Comparison of ENCODE assay signal across 13 cellular contexts in the genomic region with DNA sequence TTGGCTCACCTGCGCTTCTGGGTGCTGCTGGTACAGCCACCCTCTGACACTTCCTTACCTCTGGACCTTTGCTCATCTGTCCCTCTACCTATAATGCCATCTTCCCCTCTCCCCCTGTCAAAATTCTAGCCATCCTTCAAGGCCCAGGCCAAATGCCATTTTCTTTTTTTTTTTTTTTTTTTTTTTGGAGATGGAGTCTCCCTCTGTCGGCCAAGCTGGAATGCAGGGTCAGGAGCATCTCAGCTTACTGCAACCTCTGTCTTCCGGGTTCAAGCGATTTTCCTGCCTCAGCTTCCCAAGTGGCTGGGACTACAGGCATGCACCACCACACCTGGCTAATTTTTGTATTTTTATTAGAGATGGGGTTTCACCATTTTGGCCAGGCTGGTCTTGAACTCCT. TPM values are rescaled to one million over a fixed set of nuclear protein-coding genes. Genes with fewer than 3 reads are reported as not detected.
A peak's percentile ranks its signal among the peaks of the same experiment; 100 is the strongest.
DNase-seq lines count a peak whose midpoint lies in the region; ATAC-seq and TF ChIP-seq lines count a peak whose summit lies in the region.
"Not testable (repeated sequence)": the region's sequence is repeated elsewhere in the genome, so short reads cannot be mapped to it uniquely, and the experiment has no call there.
"Had no signal": no experiment of that assay in that cellular context is flagged by ENCODE, and none has a peak within 500 bp of the region (broad histone marks: within the 10 kb centered on the region; RNA-seq: fewer than 3 reads in every experiment).

No MANE protein-coding gene starts in this region.

- not testable (repeated sequence) for H2BK12ac ChIP-seq in H9 (ENCODE audit: insufficient read length, low read depth, low read length)

- not testable (repeated sequence) for H2BK120ac ChIP-seq in H9 (ENCODE audit: low read depth, low read length, poor library complexity, severe bottlenecking)

- H3T11ph ChIP-seq in H9 (ENCODE audit: low read length): not testable (repeated sequence)

- H3K36me3 Mint-ChIP-seq in H9 (ENCODE audit: insufficient read depth in 1 of 3, low read depth in 3 of 3); HFFc6 (ENCODE audit: low read depth); activated CD8-positive, alpha-beta T cell treated with anti-CD3 and anti-CD28 coated beads, Interleukin-2, amount 10 ng/mL, durations not matched to agents 7 days and 5 days (ENCODE audit: low read depth): not testable (repeated sequence)

- H3K9me3 Mint-ChIP-seq in H9; HFFc6; activated CD8-positive, alpha-beta T cell treated with anti-CD3 and anti-CD28 coated beads, Interleukin-2, amount 10 ng/mL, durations not matched to agents 7 days and 5 days (ENCODE audit: insufficient read depth): not testable (repeated sequence)

- not testable (repeated sequence) for H4K91ac ChIP-seq in H9 (ENCODE audit: insufficient read length, low read depth, low read length)

- not testable (repeated sequence) for H3K4me2 ChIP-seq in H9 (ENCODE audit: insufficient read depth, insufficient read length, low read length); parathyroid adenoma (ENCODE audit: low read length)

- not testable (repeated sequence) for H3K56ac ChIP-seq in H9 (ENCODE audit: insufficient read length, low read depth, low read length)

- not testable (repeated sequence) for H4K20me1 ChIP-seq in H9 (ENCODE audit: control insufficient read depth, insufficient read depth, insufficient read length)

- TF ChIP-seq POLR2A in spleen (IDR thresholded peaks at IDR 0.05): not testable (repeated sequence)

- peak overlapping the region in 1 of 3 experiments; percentile 31; a peak in 1 of 7 replicates for H3K27ac Mint-ChIP-seq in H9
- not testable (repeated sequence) for H3K27ac Mint-ChIP-seq in HFFc6
- peak overlapping the region; percentile 43 for H3K27ac Mint-ChIP-seq in activated CD8-positive, alpha-beta T cell treated with anti-CD3 and anti-CD28 coated beads, Interleukin-2, amount 10 ng/mL, durations not matched to agents 7 days and 5 days

- H3K4me3 Mint-ChIP-seq in H9; HFFc6; activated CD8-positive, alpha-beta T cell treated with anti-CD3 and anti-CD28 coated beads, Interleukin-2, amount 10 ng/mL, durations not matched to agents 7 days and 5 days: not testable (repeated sequence)

- H2BK5ac ChIP-seq in H9 (ENCODE audit: insufficient read length, low read length): not testable (repeated sequence)

- H3K23me2 ChIP-seq in H9 (ENCODE audit: insufficient read length, low read depth, low read length, poor library complexity, severe bottlenecking): not testable (repeated sequence)

- H3K79me1 ChIP-seq in H9 (ENCODE audit: insufficient read depth, low read depth, low read length, poor library complexity, severe bottlenecking): not testable (repeated sequence)

- not testable (repeated sequence) for H4K5ac ChIP-seq in H9 (ENCODE audit: insufficient read length, low read depth, low read length)

- DNase-seq in H9; HFFc6; activated CD8-positive, alpha-beta T cell treated with anti-CD3 and anti-CD28 coated beads, Interleukin-2, amount 10 ng/mL, durations not matched to agents 7 days and 5 days; epithelial cell of proximal tubule (ENCODE audit: low read depth): not testable (repeated sequence)
- DNase-seq in spleen: peak; percentile 33

- POLR2A ChIA-PET in activated CD8-positive, alpha-beta T cell treated with anti-CD3 and anti-CD28 coated beads, Interleukin-2, amount 10 ng/mL, durations not matched to agents 7 days and 5 days (lab: Charles Lee): not testable (repeated sequence)

- H3K27me3 Mint-ChIP-seq in H9 (ENCODE audit: low read depth) (peaks cover 14% of the 10 kb centered on the region), HFFc6 (ENCODE audit: insufficient read depth) (peaks cover 27% of the 10 kb centered on the region)
- not testable (repeated sequence) for H3K27me3 Mint-ChIP-seq in activated CD8-positive, alpha-beta T cell treated with anti-CD3 and anti-CD28 coated beads, Interleukin-2, amount 10 ng/mL, durations not matched to agents 7 days and 5 days (ENCODE audit: low read depth)

- not testable (repeated sequence) for H3K9me3 ChIP-seq in H9 (ENCODE audit: control insufficient read depth, low read depth, low read length); parathyroid adenoma (ENCODE audit: control insufficient read depth, low read length); spleen

- peaks cover 27 to 36% of the 10 kb centered on the region in 2 experiments for H3K4me1 Mint-ChIP-seq in H9
- H3K4me1 Mint-ChIP-seq in HFFc6 (ENCODE audit: low read depth); activated CD8-positive, alpha-beta T cell treated with anti-CD3 and anti-CD28 coated beads, Interleukin-2, amount 10 ng/mL, durations not matched to agents 7 days and 5 days (ENCODE audit: low read depth): not testable (repeated sequence)

- CTCF ChIA-PET in activated CD8-positive, alpha-beta T cell treated with anti-CD3 and anti-CD28 coated beads, Interleukin-2, amount 10 ng/mL, durations not matched to agents 7 days and 5 days (lab: Charles Lee): not testable (repeated sequence)

- not testable (repeated sequence) for H2AFZ ChIP-seq in H9 (ENCODE audit: low read length)
- peak overlapping the region; percentile 38 for H2AFZ ChIP-seq in parathyroid adenoma

- H3K79me2 ChIP-seq in H9 (ENCODE audit: insufficient read depth, low read length); parathyroid adenoma: not testable (repeated sequence)

- H3K14ac ChIP-seq in H9 (ENCODE audit: insufficient read depth, low read length): not testable (repeated sequence)

- H4K8ac ChIP-seq in H9 (replicated peaks; ENCODE audit: insufficient read length, low read depth, low read length): not testable (repeated sequence)

- H2BK15ac ChIP-seq in H9 (ENCODE audit: low read depth, low read length): not testable (repeated sequence)

- not testable (repeated sequence) for H3K9ac ChIP-seq in H9 (ENCODE audit: extremely low read depth, insufficient read length, low read length); parathyroid adenoma

- H3K36me3 ChIP-seq in parathyroid adenoma (ENCODE audit: control insufficient read depth, insufficient read depth, low read length); spleen: not testable (repeated sequence)

- not testable (repeated sequence) for H3K4ac ChIP-seq in H9 (ENCODE audit: low read depth, low read length)

- not testable (repeated sequence) for H2BK20ac ChIP-seq in H9 (ENCODE audit: low read depth, low read length, poor library complexity, severe bottlenecking)

- not testable (repeated sequence) for H3K4me1 ChIP-seq in H9 (ENCODE audit: insufficient read depth, low read length); parathyroid adenoma; spleen

- no CpG with 5 or more reads among the region's 4 CpGs for WGBS in H9 (ENCODE audit: extremely low coverage, insufficient read length, low lambda C conversion rate)
- WGBS in spleen, 5 donors: 85 to 97% (median 91%) methylated on average over 4 of the region's 4 CpGs

- H3K18ac ChIP-seq in H9 (ENCODE audit: insufficient read length, low read depth, low read length): not testable (repeated sequence)

- not testable (repeated sequence) for H3K27ac ChIP-seq in 22Rv1; H9 (ENCODE audit: insufficient read length, low read depth, low read length); parathyroid adenoma; spleen

- H3K27me3 ChIP-seq in H9 (ENCODE audit: insufficient read depth, low read length); parathyroid adenoma (ENCODE audit: control insufficient read depth, insufficient read depth, low read length): not testable (repeated sequence)
- H3K27me3 ChIP-seq in spleen (replicated peaks in 1 of 7): peaks cover 0 to 20% (median 0%) of the 10 kb centered on the region in 7 donors

- H3K23ac ChIP-seq in H9 (ENCODE audit: insufficient read length, low read depth, low read length): not testable (repeated sequence)

- not testable (repeated sequence) for H3K4me3 ChIP-seq in epithelial cell of proximal tubule (ENCODE audit: low read depth, low read length); parathyroid adenoma (ENCODE audit: low read depth, low read length); spleen

- intact Hi-C loops in spleen (cut with DNase I; ENCODE audit: low total_unique reads): not testable (repeated sequence)

- ATAC-seq in activated CD8-positive, alpha-beta T cell treated with anti-CD3 and anti-CD28 coated beads, Interleukin-2, amount 10 ng/mL, durations not matched to agents 7 days and 5 days: not testable (repeated sequence)

- not testable (repeated sequence) for H2AK5ac ChIP-seq in H9 (ENCODE audit: insufficient read length, low read length)

- TF ChIP-seq CTCF in 22Rv1 (IDR thresholded peaks at IDR 0.05): peak; percentile 23; the same call in 1 of the 2 replicates
- TF ChIP-seq CTCF in H9 (conservative IDR thresholded peaks at IDR 0.05): peak; percentile 50
- peak; percentile 29; the same call in 1 of the 2 replicates for TF ChIP-seq CTCF in HFFc6 (IDR thresholded peaks at IDR 0.05)
- peak; percentile 28 for TF ChIP-seq CTCF in epithelial cell of proximal tubule (conservative IDR thresholded peaks at IDR 0.05; ENCODE audit: low read depth, low read length)
- not testable (repeated sequence) for TF ChIP-seq CTCF in parathyroid adenoma (IDR thresholded peaks at IDR 0.05); spleen (IDR thresholded peaks at IDR 0.05 in 8 of 11, conservative IDR thresholded peaks at IDR 0.05 in 3 of 11)

RNA-seq across cellular contexts. Expression of gene TMEM213, which starts 0.7 kb away (rescaled TPM):
- total RNA-seq in H9 (2021) (0.22 TPM in 1 of 2 replicates, not detected in the other), epithelial cell of proximal tubule (0.07 TPM in 1 of 2 replicates, not detected in the other), spleen (not detected)
- not detected for total RNA-seq in HFFc6 (2021; fragmentation: NEBNext Ultra II Directional; extraction: Animal tissue kit (Norgen Biotek cat#: 25700))
- not detected for total RNA-seq in activated CD8-positive, alpha-beta T cell treated with anti-CD3 and anti-CD28 coated beads, Interleukin-2, amount 10 ng/mL, durations not matched to agents 7 days and 5 days
- polyA plus RNA-seq in spleen: under 1 TPM in 1 of 3 donors, not detected in 2; 0.05 TPM
- total RNA-seq: CD4-positive, alpha-beta T cell; CD8-positive, alpha-beta memory T cell; Daoy; G401 had no signal
- polyA plus RNA-seq: A549, CD14-positive monocyte had no signal

RNA-seq across cellular contexts. Expression of gene ATP6V0A4, which starts 0.9 kb away (rescaled TPM):
- 0.79 and 0.90 TPM in 2 replicates for total RNA-seq in H9 (2021)
- 1 to 10 TPM in 1 of 6 experiments, under 1 TPM in 5; 0.35 to 1.1 (median 0.60) TPM for total RNA-seq in HFFc6 (2021; fragmentation: NEBNext Ultra II Directional; extraction: Animal tissue kit (Norgen Biotek cat#: 25700))
- total RNA-seq in activated CD8-positive, alpha-beta T cell treated with anti-CD3 and anti-CD28 coated beads, Interleukin-2, amount 10 ng/mL, durations not matched to agents 7 days and 5 days: not detected
- total RNA-seq in epithelial cell of proximal tubule: 0.58 and 3.2 TPM in 2 replicates
- total RNA-seq in spleen: not detected
- polyA plus RNA-seq in spleen: not detected
- total RNA-seq: CD4-positive, alpha-beta T cell; CD8-positive, alpha-beta memory T cell; G401 had no signal
- polyA plus RNA-seq: CD14-positive monocyte; CD8-positive, alpha-beta memory T cell had no signal
